In the genomic region with DNA sequence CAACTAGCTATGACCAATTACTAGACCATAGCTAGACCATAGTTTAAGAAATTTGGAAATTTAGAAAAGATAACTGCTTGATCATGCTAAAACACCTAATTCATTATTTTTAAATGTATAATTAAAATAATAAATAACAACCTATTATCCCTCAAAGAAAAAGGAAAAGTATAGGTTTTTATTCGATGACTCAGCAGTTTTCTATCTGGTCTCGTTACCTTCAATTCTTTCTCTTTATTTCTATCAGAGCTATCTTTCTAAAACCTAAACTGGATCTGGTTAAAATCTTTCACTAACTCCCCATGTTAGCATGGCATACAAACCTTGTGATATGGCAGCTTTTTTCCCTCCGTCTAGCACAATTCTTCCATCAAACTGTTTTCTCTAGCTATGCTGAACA, we compare ENCODE assay signal across 29 cellular contexts.
"Had no signal": no experiment of that assay in that cellular context is flagged by ENCODE, and none has a peak within 500 bp of the region (broad histone marks: within the 10 kb centered on the region; RNA-seq: fewer than 3 reads in every experiment).

No MANE protein-coding gene starts in this region.

- ATAC-seq: activated naive CD4-positive, alpha-beta T cell treated with anti-CD3 and anti-CD28 coated beads, Interleukin-2, amount 50 U/mL, for 72 hours; activated T-cell treated with anti-CD3 and anti-CD28 coated beads, Interleukin-2, amount 50 U/mL, for 72 hours; esophagus mucosa; heart left ventricle had no signal

- H3K4me1 Mint-ChIP-seq: activated CD4-positive, alpha-beta memory T cell treated with anti-CD3 and anti-CD28 coated beads, Interleukin-2, amount 10 ng/mL, durations not matched to agents 7 days and 5 days; activated CD4-positive, alpha-beta T cell treated with anti-CD3 and anti-CD28 coated beads, Interleukin-2, amount 10 ng/mL, durations not matched to agents 7 days and 5 days; activated naive CD4-positive, alpha-beta T cell treated with anti-CD3 and anti-CD28 coated beads, Interleukin-2, amount 10 ng/mL, durations not matched to agents 7 days and 5 days; activated naive CD8-positive, alpha-beta T cell treated with anti-CD3 and anti-CD28 coated beads, Interleukin-2, amount 10 ng/mL, durations not matched to agents 7 days and 5 days; endodermal cell had no signal

- H3K4me1 ChIP-seq: heart left ventricle had no signal

- H3K4me3 Mint-ChIP-seq: activated CD4-positive, alpha-beta memory T cell treated with anti-CD3 and anti-CD28 coated beads, Interleukin-2, amount 10 ng/mL, durations not matched to agents 7 days and 5 days; activated CD4-positive, alpha-beta T cell treated with anti-CD3 and anti-CD28 coated beads, Interleukin-2, amount 10 ng/mL, durations not matched to agents 7 days and 5 days; activated naive CD4-positive, alpha-beta T cell treated with anti-CD3 and anti-CD28 coated beads, Interleukin-2, amount 10 ng/mL, durations not matched to agents 7 days and 5 days; activated naive CD8-positive, alpha-beta T cell treated with anti-CD3 and anti-CD28 coated beads, Interleukin-2, amount 10 ng/mL, durations not matched to agents 7 days and 5 days; activated T-cell treated with anti-CD3 and anti-CD28 coated beads, Interleukin-2, amount 50 U/mL, for 24 hours; activated T-cell treated with anti-CD3 and anti-CD28 coated beads, Interleukin-2, amount 50 U/mL, for 72 hours; central memory CD8-positive, alpha-beta T cell; dendritic cell treated with granulocyte-macrophage colony-stimulating factor and Interleukin-4, amounts not matched to agents 40 ng/mL and 50 ng/mL, for 4 days; endodermal cell had no signal

- FAIRE-seq: astrocyte, bronchial epithelial cell, frontal cortex had no signal

- H3K27ac Mint-ChIP-seq: activated CD4-positive, alpha-beta memory T cell treated with anti-CD3 and anti-CD28 coated beads, Interleukin-2, amount 10 ng/mL, durations not matched to agents 7 days and 5 days; activated CD4-positive, alpha-beta T cell treated with anti-CD3 and anti-CD28 coated beads, Interleukin-2, amount 10 ng/mL, durations not matched to agents 7 days and 5 days; activated naive CD4-positive, alpha-beta T cell treated with anti-CD3 and anti-CD28 coated beads, Interleukin-2, amount 10 ng/mL, durations not matched to agents 7 days and 5 days; activated naive CD4-positive, alpha-beta T cell treated with anti-CD3 and anti-CD28 coated beads, Interleukin-2, amount 50 U/mL, for 72 hours; activated naive CD8-positive, alpha-beta T cell treated with anti-CD3 and anti-CD28 coated beads, Interleukin-2, amount 10 ng/mL, durations not matched to agents 7 days and 5 days; activated T-cell treated with anti-CD3 and anti-CD28 coated beads, Interleukin-2, amount 50 U/mL, for 24 hours; activated T-cell treated with anti-CD3 and anti-CD28 coated beads, Interleukin-2, amount 50 U/mL, for 72 hours; dendritic cell treated with granulocyte-macrophage colony-stimulating factor and Interleukin-4, amounts not matched to agents 40 ng/mL and 50 ng/mL, for 4 days; endodermal cell had no signal

- H3K27me3 ChIP-seq: brain microvascular endothelial cell, dorsolateral prefrontal cortex, heart left ventricle had no signal

- H3K4me3 ChIP-seq: coronary artery, dorsolateral prefrontal cortex, heart left ventricle had no signal

- DNase-seq: activated CD4-positive, alpha-beta memory T cell treated with anti-CD3 and anti-CD28 coated beads, Interleukin-2, amount 10 ng/mL, durations not matched to agents 7 days and 5 days; activated CD4-positive, alpha-beta T cell treated with anti-CD3 and anti-CD28 coated beads for 1 hour; activated CD4-positive, alpha-beta T cell treated with anti-CD3 and anti-CD28 coated beads for 4 hours; activated CD4-positive, alpha-beta T cell treated with anti-CD3 and anti-CD28 coated beads, Interleukin-2, amount 10 ng/mL, durations not matched to agents 7 days and 5 days; activated CD4-positive, alpha-beta T cell treated with anti-CD3 and anti-CD28 coated beads, Interleukin-2, amount 50 U/mL, for 4 hours; activated CD8-positive, alpha-beta memory T cell treated with anti-CD3 and anti-CD28 coated beads, Interleukin-2, amount 50 U/mL, for 48 hours; activated gamma-delta T cell; activated naive CD4-positive, alpha-beta T cell; activated naive CD4-positive, alpha-beta T cell treated with anti-CD3 and anti-CD28 coated beads, Interleukin-2, amount 10 ng/mL, durations not matched to agents 7 days and 5 days; activated naive CD8-positive, alpha-beta T cell treated with anti-CD3 and anti-CD28 coated beads, Interleukin-2, amount 10 ng/mL, durations not matched to agents 7 days and 5 days; activated T-cell treated with anti-CD3 and anti-CD28 coated beads for 4 hours; activated T-cell treated with anti-CD3 and anti-CD28 coated beads, Interleukin-2, amount 50 U/mL, for 24 hours; activated T-cell treated with anti-CD3 and anti-CD28 coated beads, Interleukin-2, amount 50 U/mL, for 72 hours; brain microvascular endothelial cell; dorsolateral prefrontal cortex; effector memory CD4-positive, alpha-beta T cell; endodermal cell; foreskin fibroblast; glutamatergic neuron; heart left ventricle; T-helper 2 cell had no signal

- H3K27me3 Mint-ChIP-seq: activated CD4-positive, alpha-beta memory T cell treated with anti-CD3 and anti-CD28 coated beads, Interleukin-2, amount 10 ng/mL, durations not matched to agents 7 days and 5 days; activated CD4-positive, alpha-beta T cell treated with anti-CD3 and anti-CD28 coated beads, Interleukin-2, amount 10 ng/mL, durations not matched to agents 7 days and 5 days; activated naive CD4-positive, alpha-beta T cell treated with anti-CD3 and anti-CD28 coated beads, Interleukin-2, amount 10 ng/mL, durations not matched to agents 7 days and 5 days; activated naive CD8-positive, alpha-beta T cell treated with anti-CD3 and anti-CD28 coated beads, Interleukin-2, amount 10 ng/mL, durations not matched to agents 7 days and 5 days; activated T-cell treated with anti-CD3 and anti-CD28 coated beads, Interleukin-2, amount 50 U/mL, for 24 hours; central memory CD8-positive, alpha-beta T cell; dendritic cell treated with granulocyte-macrophage colony-stimulating factor and Interleukin-4, amounts not matched to agents 40 ng/mL and 50 ng/mL, for 4 days had no signal

- H3K9me3 Mint-ChIP-seq: activated CD4-positive, alpha-beta memory T cell treated with anti-CD3 and anti-CD28 coated beads, Interleukin-2, amount 10 ng/mL, durations not matched to agents 7 days and 5 days; activated naive CD4-positive, alpha-beta T cell treated with anti-CD3 and anti-CD28 coated beads, Interleukin-2, amount 50 U/mL, for 72 hours; activated T-cell treated with anti-CD3 and anti-CD28 coated beads, Interleukin-2, amount 50 U/mL, for 72 hours; central memory CD8-positive, alpha-beta T cell had no signal

- H3K27ac ChIP-seq: brain microvascular endothelial cell, coronary artery, heart left ventricle had no signal

- H3K36me3 ChIP-seq: brain microvascular endothelial cell, heart left ventricle had no signal
